8 cellular contexts compared by ENCODE assay signal in the genomic region with DNA sequence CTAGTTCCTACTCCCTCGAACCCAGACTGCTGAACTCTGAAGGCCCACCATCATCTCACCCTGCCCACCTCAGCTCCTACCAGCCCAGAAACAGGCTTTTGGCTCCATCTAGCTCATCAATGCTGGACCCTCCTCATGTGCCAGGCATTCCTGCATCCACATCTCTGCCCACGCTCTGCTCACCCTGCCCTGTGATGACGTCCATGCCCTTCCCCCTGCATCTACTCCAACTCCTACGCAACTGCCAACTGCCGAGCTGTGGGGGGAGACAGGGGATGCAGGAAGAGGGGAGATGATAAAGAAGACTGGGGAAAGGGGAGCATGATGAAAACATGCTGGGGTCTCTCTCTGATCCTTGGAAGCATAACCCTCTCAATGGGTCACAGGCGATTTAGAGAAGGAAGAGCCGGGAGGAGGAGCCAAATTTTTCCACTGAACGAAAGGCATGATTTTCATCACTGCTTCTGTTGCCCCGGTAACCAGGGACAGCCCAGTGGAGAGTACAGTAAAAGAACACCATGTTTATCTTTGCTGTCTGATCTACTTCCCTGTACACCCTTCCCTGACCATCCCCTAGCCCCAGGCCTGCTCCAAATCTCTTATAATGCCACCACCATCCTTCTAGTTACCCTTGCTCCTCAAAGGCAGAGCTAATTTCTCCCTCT. TPM values are rescaled to one million over a fixed set of nuclear protein-coding genes. Genes with fewer than 3 reads are reported as not detected.
DNase-seq lines count a peak whose midpoint lies in the region; ATAC-seq and TF ChIP-seq lines count a peak whose summit lies in the region.

No MANE protein-coding gene starts in this region.

- no peaks in the 10 kb centered on the region for H3F3A ChIP-seq in MM.1S (ENCODE audit: insufficient read depth, low read length)

- peaks cover 48% of the 10 kb centered on the region for H3K79me2 ChIP-seq in MM.1S (ENCODE audit: low read length)

- H3K36me3 ChIP-seq in thoracic aorta: no peaks in the 10 kb centered on the region
- no peaks in the 10 kb centered on the region for H3K36me3 ChIP-seq in MM.1S (replicated peaks; ENCODE audit: insufficient read depth, low read length)

- no peaks in the 10 kb centered on the region for H3K9me3 ChIP-seq in thoracic aorta
- no peaks in the 10 kb centered on the region for H3K9me3 ChIP-seq in MM.1S (replicated peaks; ENCODE audit: insufficient read depth, low read length)

- H3K4me2 ChIP-seq in MM.1S (ENCODE audit: low read depth, low read length): no peak overlapping the region

- H4K20me1 ChIP-seq in MM.1S (ENCODE audit: insufficient read depth, low read length): no peaks in the 10 kb centered on the region

- WGBS in lower leg skin, 2 donors: 33 to 49% methylated on average over 9 of the region's 9 CpGs

- no TSS peak for BruUV-seq in MCF 10A (replicated peaks; lab: Mats Ljungman, UMichigan)

- H3K9me2 ChIP-seq in MM.1S (replicated peaks; ENCODE audit: insufficient read depth, low read length): no peaks in the 10 kb centered on the region

- CTCF ChIA-PET in MCF 10A (lab: Yijun Ruan, JAX): interaction anchor here (0.7 to 22.1 kb wide), 9 partner anchors 11 to 379 kb away, joined by 3 to 790 read pairs (median 30); no protein-coding TSS in a partner anchor

- peak overlapping the region; percentile 92 for H3K4me3 Mint-ChIP-seq in activated T-cell treated with anti-CD3 and anti-CD28 coated beads, Interleukin-2, amount 50 U/mL, for 4 hours
- H3K4me3 Mint-ChIP-seq in MCF 10A (ENCODE audit: unreplicated experiment): peak overlapping the region; percentile 84

- POLR2A ChIA-PET in MCF 10A (lab: Yijun Ruan, JAX): interaction anchor here (0.6 to 11.2 kb wide), 8 partner anchors 8 to 39 kb away, joined by 4 to 372 read pairs (median 19); no protein-coding TSS in a partner anchor

- DNase-seq in activated T-cell treated with anti-CD3 and anti-CD28 coated beads, Interleukin-2, amount 50 U/mL, for 4 hours: no peak
- no peak for DNase-seq in activated T-cell treated with anti-CD3 and anti-CD28 coated beads, Interleukin-2, amount 50 U/mL, for 1 hour
- DNase-seq in MCF 10A (ENCODE audit: unreplicated experiment): no peak
- DNase-seq in lower leg skin (ENCODE audit: low spot score in 2 of 2): peak; percentile 80 to 90
- DNase-seq in thoracic aorta (ENCODE audit: low spot score): peak; percentile 59
- DNase-seq in GOT3 (lab: John Stamatoyannopoulos, UW): no peak
- no peak for DNase-seq in MM.1S
- no peak for DNase-seq in OCI-M2 (lab: John Stamatoyannopoulos, UW; ENCODE audit: unreplicated experiment)

- H3K9me3 Mint-ChIP-seq in activated T-cell treated with anti-CD3 and anti-CD28 coated beads, Interleukin-2, amount 50 U/mL, for 4 hours: no peaks in the 10 kb centered on the region
- H3K9me3 Mint-ChIP-seq in MCF 10A (ENCODE audit: unreplicated experiment): no peaks in the 10 kb centered on the region

- H2AFZ ChIP-seq in MM.1S (ENCODE audit: low read length): no peak overlapping the region

- TF ChIP-seq POLR2A in lower leg skin (IDR thresholded peaks at IDR 0.05): no peak

- H3K4me3 ChIP-seq in lower leg skin (ENCODE audit: low read depth, poor library complexity, severe bottlenecking) (no peak overlapping the region), thoracic aorta (peak overlapping the region; percentile 86), MM.1S (ENCODE audit: low read length) (no peak overlapping the region)

- peaks cover 35 to 74% of the 10 kb centered on the region in 2 donors for H3K4me1 ChIP-seq in thoracic aorta (ENCODE audit: control insufficient read depth in 1 of 2, low read depth in 2 of 2)
- H3K4me1 ChIP-seq in MM.1S (ENCODE audit: low read length): peaks cover 12% of the 10 kb centered on the region; the same call in 1 of the 2 replicates

- H3K36me3 Mint-ChIP-seq in activated T-cell treated with anti-CD3 and anti-CD28 coated beads, Interleukin-2, amount 50 U/mL, for 4 hours (ENCODE audit: insufficient read depth): peaks cover 21% of the 10 kb centered on the region
- peaks cover 39% of the 10 kb centered on the region for H3K36me3 Mint-ChIP-seq in MCF 10A (ENCODE audit: insufficient read depth, unreplicated experiment)

- TF ChIP-seq CTCF in MCF 10A (IDR thresholded peaks at IDR 0.05; ENCODE audit: unreplicated experiment) (no peak), lower leg skin (IDR thresholded peaks at IDR 0.05) (no peak), thoracic aorta (IDR thresholded peaks at IDR 0.05) (no peak), MM.1S (IDR thresholded peaks at IDR 0.05; ENCODE audit: low read length) (no peak)

- no peak overlapping the region for H3K9ac ChIP-seq in MM.1S (ENCODE audit: low read length)

- H3K4me1 Mint-ChIP-seq in activated T-cell treated with anti-CD3 and anti-CD28 coated beads, Interleukin-2, amount 50 U/mL, for 4 hours (ENCODE audit: low read depth): peaks cover 85% of the 10 kb centered on the region
- H3K4me1 Mint-ChIP-seq in MCF 10A (ENCODE audit: insufficient read depth, unreplicated experiment): peaks cover 47% of the 10 kb centered on the region

- H3K27me3 ChIP-seq in thoracic aorta (replicated peaks; ENCODE audit: insufficient read depth): no peaks in the 10 kb centered on the region
- no peaks in the 10 kb centered on the region for H3K27me3 ChIP-seq in MM.1S (replicated peaks; ENCODE audit: insufficient read depth, low read length)

- peak overlapping the region; percentile 32 for H3K27ac Mint-ChIP-seq in MCF 10A (ENCODE audit: low read depth, unreplicated experiment)

- no peak for ATAC-seq in activated T-cell treated with anti-CD3 and anti-CD28 coated beads, Interleukin-2, amount 50 U/mL, for 4 hours
- ATAC-seq in thoracic aorta (ENCODE audit: insufficient number of reproducible peaks, low FRiP score, low read depth): peak; percentile 61

- H3K27ac ChIP-seq in thoracic aorta (peak overlapping the region; percentile 89 to 90), MM.1S (ENCODE audit: low read length) (no peak overlapping the region)

- H3K27me3 Mint-ChIP-seq in activated T-cell treated with anti-CD3 and anti-CD28 coated beads, Interleukin-2, amount 50 U/mL, for 4 hours (ENCODE audit: low read depth): no peaks in the 10 kb centered on the region
- no peaks in the 10 kb centered on the region for H3K27me3 Mint-ChIP-seq in MCF 10A (ENCODE audit: insufficient read depth, unreplicated experiment)

- intact Hi-C loops in MCF 10A (cut with micrococcal nuclease) (no loop called here), lower leg skin (cut with DNase I; ENCODE audit: low total_unique reads) (loop anchor here (5.0 kb wide), 1 partner anchor 34 kb away; no protein-coding TSS in a partner anchor)

RNA-seq across cellular contexts. Expression of a gene that starts 44.3 kb away (rescaled TPM):
- total RNA-seq in activated T-cell treated with anti-CD3 and anti-CD28 coated beads, Interleukin-2, amount 50 U/mL, for 4 hours: under 1 TPM; 0.05 to 0.20 (median 0.08) TPM
- total RNA-seq in MCF 10A (2022) (0.52 TPM in 1 of 2 replicates, not detected in the other), lower leg skin (10 to 100 TPM in 3 of 4 donors, 1 to 10 TPM in 1; 8.5 to 45.5 (median 26.0) TPM), thoracic aorta (10 to 100 TPM; 67.8 to 77.3 TPM)

Comparison
In these comparisons a context has a peak if more than half of its experiments do, and no peak if none do; other contexts are left out.
1. DNase-seq: peak in lower leg skin (2 of 2) and thoracic aorta (single experiment); none in activated T-cell treated with anti-CD3 and anti-CD28 coated beads, Interleukin-2, amount 50 U/mL, for 4 hours (single experiment), activated T-cell treated with anti-CD3 and anti-CD28 coated beads, Interleukin-2, amount 50 U/mL, for 1 hour (single experiment), MCF 10A (single experiment), GOT3 (single experiment), MM.1S (single experiment) and OCI-M2 (single experiment).